In the genomic region with DNA sequence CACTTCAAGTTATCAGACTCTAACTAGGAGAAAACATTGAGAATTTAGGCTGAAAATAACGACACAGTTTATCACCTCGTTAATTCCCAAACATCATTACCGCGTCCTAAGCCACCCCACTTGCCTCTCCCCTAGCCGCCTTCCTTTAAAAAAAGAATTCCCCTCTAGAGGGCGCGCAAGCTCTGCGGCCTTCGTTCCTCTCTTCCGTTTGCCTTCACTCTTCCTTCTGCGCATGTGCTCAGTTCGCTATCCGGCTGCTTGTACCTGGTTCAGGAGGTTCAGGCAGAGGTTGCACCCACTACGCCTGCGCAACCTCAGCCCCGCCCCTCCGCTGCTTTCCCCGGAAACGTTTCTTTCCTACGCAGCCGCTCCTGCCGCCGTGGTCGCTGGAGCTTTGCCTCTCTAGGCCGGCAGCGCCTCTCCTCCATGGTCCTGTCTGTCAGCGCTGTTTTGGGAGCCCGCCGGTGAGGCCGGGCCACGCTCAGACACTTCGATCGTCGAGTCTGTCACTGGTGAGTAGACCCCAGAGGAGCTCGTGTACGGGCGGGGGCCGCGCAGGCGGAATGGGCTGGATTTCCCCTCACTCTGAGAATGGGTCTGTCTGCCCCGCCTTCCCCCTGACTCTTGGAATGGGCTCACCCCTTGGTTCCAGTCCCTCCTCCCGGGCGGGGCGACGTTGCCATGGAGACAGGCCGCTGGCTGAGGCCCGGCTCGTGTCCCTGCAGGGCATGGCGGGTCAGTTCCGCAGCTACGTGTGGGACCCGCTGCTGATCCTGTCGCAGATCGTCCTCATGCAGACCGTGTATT, we compare ENCODE assay signal across 8 cellular contexts. TPM values are rescaled to one million over a fixed set of nuclear protein-coding genes. Genes with fewer than 3 reads are reported as not detected.
A peak's percentile ranks its signal among the peaks of the same experiment; 100 is the strongest.
DNase-seq lines count a peak whose midpoint lies in the region; ATAC-seq and TF ChIP-seq lines count a peak whose summit lies in the region.

A gene (plus strand): TSS at position 353 of the 807 bp plus-strand sequence. CDS start 376 bp downstream, at position 729.

- H3K27me3 ChIP-seq in heart right ventricle (no peaks in the 10 kb centered on the region), upper lobe of left lung (no peaks in the 10 kb centered on the region)

- DNase-seq in GM13977 (ENCODE audit: low spot score) (peak; percentile 94), NCI-H146 treated with DMSO at 0.1 percent for 48 hours (lab: John Stamatoyannopoulos, UW; ENCODE audit: unreplicated experiment) (peak; percentile 99), amniotic epithelial cell (ENCODE audit: low read depth) (peak; percentile 96), heart right ventricle (peak; percentile 99), posterior cingulate gyrus (peak; percentile 95 to 99 (median 98)), upper lobe of left lung (peak; percentile 98 to 99)

- H3K27ac ChIP-seq in heart right ventricle (peak within 1 kb of the TSS; percentile 86 to 97 (median 96)), upper lobe of left lung (peak within 1 kb of the TSS; percentile 94 to 98 (median 96))

- peak; percentile 81 for TF ChIP-seq CTCF in GM13977 (IDR thresholded peaks at IDR 0.05; ENCODE audit: extremely low read depth, insufficient read depth, missing control alignments)
- TF ChIP-seq CTCF in heart right ventricle (IDR thresholded peaks at IDR 0.05): peak; percentile 75 to 95 (median 93)
- TF ChIP-seq CTCF in upper lobe of left lung (IDR thresholded peaks at IDR 0.05): peak; percentile 77 to 96 (median 88)

- ATAC-seq in HG02884 (IDR thresholded peaks at IDR 0.05; ENCODE audit: unreplicated experiment) (peak; percentile 83), heart right ventricle (peak; percentile 92 to 96 (median 94)), upper lobe of left lung (ENCODE audit: low FRiP score in 2 of 2) (peak; percentile 94 to 96)

- H3K9me3 ChIP-seq in heart right ventricle: no peaks in the 10 kb centered on the region
- no peaks in the 10 kb centered on the region for H3K9me3 ChIP-seq in upper lobe of left lung

- H3K4me3 ChIP-seq in heart right ventricle: peak within 1 kb of the TSS; percentile 60 to 84 (median 70)
- peak within 1 kb of the TSS; percentile 53 to 81 (median 75) for H3K4me3 ChIP-seq in upper lobe of left lung

- peaks cover 0 to 34% (median 17%) of the 10 kb centered on the region in 9 donors for H3K36me3 ChIP-seq in heart right ventricle
- H3K36me3 ChIP-seq in upper lobe of left lung: peaks cover 7 to 27% (median 16%) of the 10 kb centered on the region in 4 donors

- peak in 3 of 4 donors; percentile 68 to 97 (median 95) for TF ChIP-seq POLR2A in upper lobe of left lung (IDR thresholded peaks at IDR 0.05)

- intact Hi-C loops in T-helper 1 cell treated with Interleukin-12 subunit alpha and Interleukin-12 subunit beta and Interleukin-4 antibody, amounts not matched to agents 30 ng/mL and 1 ng/mL, for 36 hours (cut with micrococcal nuclease): loop anchor here (1.0 to 5.0 kb wide), 14 partner anchors 8 to 1152 kb away; a partner anchor contains a TSS
- intact Hi-C loops in heart right ventricle (cut with DNase I) (loop anchor here in 4 of 10 donors (1.0 to 5.0 kb wide), 5 partner anchors 41 to 74 kb away; a partner anchor contains a TSS), posterior cingulate gyrus (cut with DNase I) (loop anchor here (1.0 kb wide), 1 partner anchor 70 kb away; no protein-coding TSS in a partner anchor)

- in situ Hi-C loops in GM13977 (cut with MboI; ENCODE audit: low pct_unique_long_range_greater_than_20kb, low sequenced_read_pairs, unreplicated experiment): no loop called here

- H3K4me1 ChIP-seq in heart right ventricle (peaks cover 10 to 79% (median 37%) of the 10 kb centered on the region in 9 donors), upper lobe of left lung (peaks cover 48 to 82% (median 57%) of the 10 kb centered on the region in 4 donors)

- TF ChIP-seq EP300 in upper lobe of left lung (IDR thresholded peaks at IDR 0.05): peak in 1 of 4 donors; percentile 42

- WGBS in heart right ventricle, 2 donors: 0% methylated on average over 55 of the region's 55 CpGs
- WGBS in upper lobe of left lung, 2 donors: 0 to 1% methylated on average over 27 to 46 of the region's 55 CpGs

RNA-seq across cellular contexts. Expression of the gene that starts here (rescaled TPM):
- 30.7 and 32.2 TPM in 2 replicates for total RNA-seq in T-helper 1 cell treated with Interleukin-12 subunit alpha and Interleukin-12 subunit beta and Interleukin-4 antibody, amounts not matched to agents 30 ng/mL and 1 ng/mL, for 36 hours
- total RNA-seq in heart right ventricle: 10 to 100 TPM; 13.9 to 27.9 (median 18.2) TPM
- polyA plus RNA-seq in heart right ventricle: 10 to 100 TPM; 11.7 to 34.5 TPM
- 10 to 100 TPM; 31.0 to 61.4 (median 50.7) TPM for total RNA-seq in upper lobe of left lung

Comparison
In these comparisons a context has a peak if more than half of its experiments do, and no peak if none do; other contexts are left out.
1. Peak in every context shown above with its lines: DNase-seq, ATAC-seq, H3K4me3 ChIP-seq and H3K27ac ChIP-seq.